17 cellular contexts compared by ENCODE assay signal in genomic region chr13:25151626-25152025, GRCh38. TPM values are rescaled to one million over a fixed set of nuclear protein-coding genes. Genes with fewer than 3 reads are reported as not detected.
A peak's percentile ranks its signal among the peaks of the same experiment; 100 is the strongest.
DNase-seq lines count a peak whose midpoint lies in the region; ATAC-seq and TF ChIP-seq lines count a peak whose summit lies in the region.
"Had no signal": no experiment of that assay in that cellular context is flagged by ENCODE, and none has a peak within 500 bp of the region (broad histone marks: within the 10 kb centered on the region; RNA-seq: fewer than 3 reads in every experiment).

No MANE protein-coding gene starts in this region.

- H3K4me1 ChIP-seq in HUES64 (ENCODE audit: insufficient read depth, low read length): peaks cover 35% of the 10 kb centered on the region
- H3K4me1 ChIP-seq: A549, Caco-2 had no signal

- no peak overlapping the region for H3K9ac ChIP-seq in HUES64 (ENCODE audit: low read depth, low read length)

- peaks cover 14% of the 10 kb centered on the region for H3K9me3 Mint-ChIP-seq in type B pancreatic cell
- H3K9me3 Mint-ChIP-seq: CD4-positive, alpha-beta T cell had no signal

- peak overlapping the region; percentile 57 for H3K27ac Mint-ChIP-seq in type B pancreatic cell
- H3K27ac Mint-ChIP-seq: CD4-positive, alpha-beta T cell had no signal

- no peak for ATAC-seq in GM21360 (IDR thresholded peaks at IDR 0.05; ENCODE audit: unreplicated experiment)
- ATAC-seq in HG02798 (IDR thresholded peaks at IDR 0.05; ENCODE audit: poor library complexity, unreplicated experiment): no peak
- ATAC-seq: A549 had no signal

- H3K27me3 ChIP-seq in HUES64 (ENCODE audit: insufficient read depth, low read length): peaks cover 3% of the 10 kb centered on the region; the same call in 1 of the 2 replicates

- no peaks in the 10 kb centered on the region for H3K36me3 ChIP-seq in HUES64 (ENCODE audit: insufficient read depth, low read length)

- H3K4me1 Mint-ChIP-seq in type B pancreatic cell (ENCODE audit: unreplicated experiment): peaks cover 6% of the 10 kb centered on the region

- peak overlapping the region; percentile 68 for H3K4me3 Mint-ChIP-seq in type B pancreatic cell
- H3K4me3 Mint-ChIP-seq: CD4-positive, alpha-beta T cell; H9 had no signal

- peak overlapping the region; percentile 24; the same call in 1 of the 2 replicates for H3K27ac ChIP-seq in HUES64 (ENCODE audit: low read depth, low read length)
- H3K27ac ChIP-seq: 22Rv1, A549, C4-2B had no signal

- H3K9me3 ChIP-seq in HUES64 (ENCODE audit: insufficient read depth, low read depth, low read length): no peaks in the 10 kb centered on the region; the same call in 1 of the 2 replicates
- H3K9me3 ChIP-seq: A549 had no signal

- TF ChIP-seq CTCF in type B pancreatic cell (conservative IDR thresholded peaks at IDR 0.05): no peak

- peaks cover 41% of the 10 kb centered on the region for H3K27me3 Mint-ChIP-seq in type B pancreatic cell

- 53% methylated on average over 3 of the region's 3 CpGs for WGBS in HUES64

- DNase-seq in ELF-1 (ENCODE audit: low read depth, low spot score) (peak; percentile 83), islet precursor cell (peak; percentile 76), type B pancreatic cell (ENCODE audit: extremely low spot score, unreplicated experiment) (no peak), GM19238 (ENCODE audit: insufficient read length, low spot score) (no peak)
- DNase-seq: AML-193; Caco-2; CD4-positive, alpha-beta T cell; GDM1; H9; KG1 had no signal

- H3K36me3 Mint-ChIP-seq in type B pancreatic cell: no peaks in the 10 kb centered on the region

- H3K4me3 ChIP-seq in HUES64 (ENCODE audit: low read length): no peak overlapping the region
- H3K4me3 ChIP-seq: A549 had no signal

RNA-seq across cellular contexts. Expression of gene AMER2, which starts 20.5 kb away (rescaled TPM):
- 0.45 TPM for polyA plus RNA-seq in HUES64 (2013, experiment 1 of 2)
- 1.1 TPM for polyA plus RNA-seq in HUES64 (2013, experiment 2 of 2)
- total RNA-seq in type B pancreatic cell (ENCODE audit: low replicate concordance): 0.14 and 0.31 TPM in 2 replicates
- total RNA-seq: Caco-2; CD4-positive, alpha-beta T cell had no signal
- polyA plus RNA-seq: A549, BJ had no signal

RNA-seq across cellular contexts. Expression of gene PABPC3, which starts 55.7 kb away (rescaled TPM):
- 0.50 TPM for polyA plus RNA-seq in HUES64 (2013, experiment 1 of 2)
- polyA plus RNA-seq in HUES64 (2013, experiment 2 of 2): 0.44 TPM
- total RNA-seq in type B pancreatic cell (ENCODE audit: low replicate concordance): 0.17 and 0.29 TPM in 2 replicates
- polyA plus RNA-seq: BJ had no signal

Comparison
In these comparisons a context has a peak if more than half of its experiments do, and no peak if none do; other contexts are left out.
1. DNase-seq: peak in ELF-1 (single experiment) and islet precursor cell (single experiment); none in type B pancreatic cell (single experiment) and GM19238 (single experiment).